ENCODE assay signal across 8 cellular contexts in the genomic region with DNA sequence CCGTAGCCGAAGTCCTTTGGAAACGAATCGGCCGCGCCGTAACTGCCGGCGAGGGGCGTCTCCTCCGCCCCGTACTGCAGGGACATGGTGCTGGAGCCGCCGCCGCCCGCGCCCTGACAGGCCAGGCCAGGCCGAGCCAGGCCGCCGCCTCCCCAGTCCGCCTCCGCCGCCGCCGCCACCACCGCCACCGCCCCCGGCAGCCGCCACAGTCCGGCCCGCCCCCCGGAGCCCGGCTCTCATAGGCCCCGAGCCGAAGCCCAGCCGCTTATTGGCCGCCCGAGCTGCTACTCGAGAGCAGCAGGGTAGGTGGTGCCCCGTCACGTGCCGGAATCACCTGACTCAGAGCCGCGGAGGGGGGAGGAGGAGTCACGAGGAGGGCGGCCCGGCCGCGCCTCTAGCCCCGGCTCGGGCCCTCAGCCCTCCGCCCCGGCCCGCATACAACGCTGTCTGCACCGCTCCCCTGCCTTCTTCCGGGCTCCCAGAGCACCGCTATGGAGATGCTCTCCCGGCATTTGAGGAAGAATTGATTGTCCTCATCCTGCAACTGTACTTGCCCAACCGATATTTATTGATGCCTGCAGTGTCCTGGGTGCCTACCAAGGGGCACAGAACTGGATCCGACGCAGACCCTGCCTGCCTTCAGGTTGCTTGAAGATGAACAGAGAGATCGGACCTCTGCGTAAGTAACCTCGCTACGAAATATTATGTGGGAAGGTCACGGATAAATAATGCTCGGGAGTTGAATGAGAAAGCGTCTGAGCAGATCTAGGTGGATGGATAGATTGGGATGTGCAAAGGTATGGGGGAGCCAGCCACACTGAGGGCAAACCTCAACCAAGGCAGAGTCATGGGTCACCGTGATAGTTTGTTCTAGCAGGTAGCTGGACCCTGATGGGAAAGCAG.
DNase-seq lines count a peak whose midpoint lies in the region; ATAC-seq and FAIRE-seq lines count a peak whose summit lies in the region.

A gene with protein sequence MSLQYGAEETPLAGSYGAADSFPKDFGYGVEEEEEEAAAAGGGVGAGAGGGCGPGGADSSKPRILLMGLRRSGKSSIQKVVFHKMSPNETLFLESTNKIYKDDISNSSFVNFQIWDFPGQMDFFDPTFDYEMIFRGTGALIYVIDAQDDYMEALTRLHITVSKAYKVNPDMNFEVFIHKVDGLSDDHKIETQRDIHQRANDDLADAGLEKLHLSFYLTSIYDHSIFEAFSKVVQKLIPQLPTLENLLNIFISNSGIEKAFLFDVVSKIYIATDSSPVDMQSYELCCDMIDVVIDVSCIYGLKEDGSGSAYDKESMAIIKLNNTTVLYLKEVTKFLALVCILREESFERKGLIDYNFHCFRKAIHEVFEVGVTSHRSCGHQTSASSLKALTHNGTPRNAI (minus strand): TSS at position 212 of the 903 bp plus-strand sequence. CDS start 126 bp downstream, at position 86.

- peak within 1 kb of the TSS; percentile 72 for H3K27ac ChIP-seq in effector memory CD4-positive, alpha-beta T cell (ENCODE audit: insufficient read depth, low read length, poor library complexity, severe bottlenecking)

- peak within 1 kb of the TSS; percentile 80 for H3K4me3 ChIP-seq in effector memory CD4-positive, alpha-beta T cell (ENCODE audit: insufficient read depth, low read depth, low read length, poor library complexity, severe bottlenecking)

- H3K4me1 ChIP-seq in effector memory CD4-positive, alpha-beta T cell (ENCODE audit: control insufficient read depth, insufficient read depth, low read length, poor library complexity, severe bottlenecking) = peaks cover 18% of the 10 kb centered on the region

- H3K27me3 ChIP-seq in effector memory CD4-positive, alpha-beta T cell (replicated peaks; ENCODE audit: control insufficient read depth, insufficient read depth, low read length, poor library complexity, severe bottlenecking) = no peaks in the 10 kb centered on the region

- peak; percentile 86 for ATAC-seq in GM21367 (IDR thresholded peaks at IDR 0.05; ENCODE audit: unreplicated experiment)

- peak; percentile 97 for DNase-seq in COR-L47 (lab: John Stamatoyannopoulos, UW)
- DNase-seq in HTR-8/SVneo (ENCODE audit: insufficient read length, low spot score) = peak; percentile 99
- DNase-seq in NOMO-1 treated with DMSO at 0.1 percent for 48 hours (lab: John Stamatoyannopoulos, UW; ENCODE audit: unreplicated experiment) = peak; percentile 96
- DNase-seq in activated CD8-positive, alpha-beta memory T cell treated with anti-CD3 and anti-CD28 coated beads for 4 hours (ENCODE audit: low read depth in 2 of 2) = peak; percentile 96 to 97
- DNase-seq in effector memory CD4-positive, alpha-beta T cell = peak; percentile 96 to 98 (median 98)
- DNase-seq in medulla oblongata (ENCODE audit: extremely low spot score) = peak; percentile 99
- DNase-seq in stimulated activated CD4-positive, alpha-beta T cell treated with anti-CD3 and anti-CD28 coated beads, TNF-alpha, amount 100 ng/mL, for 48 hours (ENCODE audit: low read depth in 3 of 3) = peak; percentile 95 to 98 (median 97)

- peaks cover 18% of the 10 kb centered on the region for H3K36me3 ChIP-seq in effector memory CD4-positive, alpha-beta T cell (ENCODE audit: control insufficient read depth, insufficient read depth, low read length)

- no peaks in the 10 kb centered on the region for H3K9me3 ChIP-seq in effector memory CD4-positive, alpha-beta T cell (ENCODE audit: control insufficient read depth, low read length)

- FAIRE-seq in HTR-8/SVneo (lab: Jason Lieb, UNC) = peak; percentile 28

Comparison
In these comparisons a context has a peak if more than half of its experiments do, and no peak if none do; other contexts are left out.
1. Peak in every context shown above with its lines: DNase-seq, ATAC-seq, H3K4me3 ChIP-seq and H3K27ac ChIP-seq.